ENCODE assay signal across 8 cellular contexts in the genomic region with DNA sequence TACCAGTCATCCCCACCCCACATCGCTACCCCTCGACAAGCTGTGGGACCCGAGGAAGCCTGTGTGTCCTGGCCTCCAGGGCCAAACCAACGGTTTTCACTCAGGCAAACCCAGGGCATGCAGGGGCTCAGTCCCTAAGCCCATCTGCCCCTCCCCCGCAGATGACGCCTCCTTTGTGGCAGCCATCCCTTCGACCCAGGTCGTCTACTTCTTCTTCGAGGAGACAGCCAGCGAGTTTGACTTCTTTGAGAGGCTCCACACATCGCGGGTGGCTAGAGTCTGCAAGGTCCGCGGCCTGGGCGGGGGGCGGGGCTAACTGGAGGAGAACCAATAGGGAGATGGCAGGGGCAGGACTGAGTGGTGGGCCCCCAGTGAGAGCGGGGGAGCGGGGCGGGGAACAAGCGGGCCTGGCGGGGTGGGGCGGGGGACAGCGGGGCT. TPM values are rescaled to one million over a fixed set of nuclear protein-coding genes. Genes with fewer than 3 reads are reported as not detected.
DNase-seq lines count a peak whose midpoint lies in the region; ATAC-seq, FAIRE-seq and TF ChIP-seq lines count a peak whose summit lies in the region.

No MANE protein-coding gene starts in this region.

- peak overlapping the region; percentile 52 for H3K4me3 ChIP-seq in lower lobe of right lung

- DNase-seq in LHCN-M2 (ENCODE audit: low read depth) (peak; percentile 65), lower lobe of right lung (peak; percentile 69), H4 (ENCODE audit: low spot score) (no peak), RCC 7860 (ENCODE audit: low spot score) (no peak)
- peak; percentile 90 for DNase-seq in activated CD4-positive, alpha-beta T cell treated with anti-CD3 and anti-CD28 coated beads for 48 hours
- DNase-seq in stimulated activated CD4-positive, alpha-beta T cell treated with anti-CD3 and anti-CD28 coated beads, Interleukin-4, amount 100 ng/mL, for 24 hours: peak; percentile 79

- ATAC-seq in lower lobe of right lung: peak; percentile 41 to 73
- ATAC-seq in GM19395 (IDR thresholded peaks at IDR 0.05; ENCODE audit: unreplicated experiment): no peak

- peaks cover 99% of the 10 kb centered on the region for H3K36me3 Mint-ChIP-seq in dendritic cell treated with granulocyte-macrophage colony-stimulating factor and Interleukin-4, amounts not matched to agents 40 ng/mL and 50 ng/mL, for 4 days (ENCODE audit: low read depth)

- peaks cover 89% of the 10 kb centered on the region for H3K4me1 Mint-ChIP-seq in dendritic cell treated with granulocyte-macrophage colony-stimulating factor and Interleukin-4, amounts not matched to agents 40 ng/mL and 50 ng/mL, for 4 days (ENCODE audit: low read depth)

- H3K27me3 ChIP-seq in lower lobe of right lung (ENCODE audit: low read depth): no peaks in the 10 kb centered on the region

- H3K27ac Mint-ChIP-seq in dendritic cell treated with granulocyte-macrophage colony-stimulating factor and Interleukin-4, amounts not matched to agents 40 ng/mL and 50 ng/mL, for 4 days: peak overlapping the region; percentile 91

- peak overlapping the region; percentile 53 for H3K27ac ChIP-seq in lower lobe of right lung

- H3K9me3 Mint-ChIP-seq in dendritic cell treated with granulocyte-macrophage colony-stimulating factor and Interleukin-4, amounts not matched to agents 40 ng/mL and 50 ng/mL, for 4 days: no peaks in the 10 kb centered on the region

- no peaks in the 10 kb centered on the region for H3K9me3 ChIP-seq in lower lobe of right lung

- FAIRE-seq in RCC 7860 (lab: Jason Lieb, UNC): no peak

- peaks cover 27% of the 10 kb centered on the region for H3K4me1 ChIP-seq in lower lobe of right lung

- no peak for TF ChIP-seq CTCF in lower lobe of right lung (IDR thresholded peaks at IDR 0.05)

- H3K4me3 Mint-ChIP-seq in dendritic cell treated with granulocyte-macrophage colony-stimulating factor and Interleukin-4, amounts not matched to agents 40 ng/mL and 50 ng/mL, for 4 days: peak overlapping the region; percentile 68

- intact Hi-C loops in dendritic cell treated with granulocyte-macrophage colony-stimulating factor and Interleukin-4, amounts not matched to agents 40 ng/mL and 50 ng/mL, for 4 days (cut with micrococcal nuclease): loop anchor here (1.0 kb wide), 1 partner anchor 9 kb away; no protein-coding TSS in a partner anchor
- intact Hi-C loops in lower lobe of right lung (cut with DNase I): no loop called here

- H3K27me3 Mint-ChIP-seq in dendritic cell treated with granulocyte-macrophage colony-stimulating factor and Interleukin-4, amounts not matched to agents 40 ng/mL and 50 ng/mL, for 4 days: no peaks in the 10 kb centered on the region

- no peaks in the 10 kb centered on the region for H3K36me3 ChIP-seq in lower lobe of right lung

RNA-seq across cellular contexts. Expression of a gene that starts 7.4 kb away (rescaled TPM):
- total RNA-seq in LHCN-M2 (2014; rRNA removed) (0.40 and 0.64 TPM in 2 replicates), lower lobe of right lung (28.9 TPM)
- 0.39 TPM for polyA plus RNA-seq in LHCN-M2 (2012)
- total RNA-seq in H4 (2014; rRNA removed; shearing (Covaris generic)): 0.15 TPM in 1 of 2 replicates, not detected in the other

RNA-seq across cellular contexts. Expression of a gene that starts 33.1 kb away (rescaled TPM):
- total RNA-seq in LHCN-M2 (2014; rRNA removed): 11.2 and 15.6 TPM in 2 replicates
- 14.4 TPM for polyA plus RNA-seq in LHCN-M2 (2012)
- 17.7 TPM for total RNA-seq in lower lobe of right lung
- 17.7 and 17.8 TPM in 2 replicates for total RNA-seq in H4 (2014; rRNA removed; shearing (Covaris generic))

RNA-seq across cellular contexts. Expression of a gene that starts 46.3 kb away (rescaled TPM):
- total RNA-seq in LHCN-M2 (2014; rRNA removed): 1,371 and 1,475 TPM in 2 replicates
- polyA plus RNA-seq in LHCN-M2 (2012): 1,211 TPM
- total RNA-seq in lower lobe of right lung: 235 TPM
- total RNA-seq in H4 (2014; rRNA removed; shearing (Covaris generic)): 257 and 363 TPM in 2 replicates

RNA-seq across cellular contexts. Expression of a gene that starts 52.0 kb away (rescaled TPM):
- 67.2 and 70.1 TPM in 2 replicates for total RNA-seq in LHCN-M2 (2014; rRNA removed)
- polyA plus RNA-seq in LHCN-M2 (2012): 48.3 TPM
- 45.3 TPM for total RNA-seq in lower lobe of right lung
- 68.2 and 79.0 TPM in 2 replicates for total RNA-seq in H4 (2014; rRNA removed; shearing (Covaris generic))

Comparison
In these comparisons a context has a peak if more than half of its experiments do, and no peak if none do; other contexts are left out.
1. DNase-seq: peak in LHCN-M2 (single experiment), activated CD4-positive, alpha-beta T cell treated with anti-CD3 and anti-CD28 coated beads for 48 hours (single experiment), lower lobe of right lung (single experiment) and stimulated activated CD4-positive, alpha-beta T cell treated with anti-CD3 and anti-CD28 coated beads, Interleukin-4, amount 100 ng/mL, for 24 hours (single experiment); none in H4 (single experiment) and RCC 7860 (single experiment).
2. RNA of a gene that starts 7.4 kb away (total RNA-seq): 28.9 TPM in lower lobe of right lung (single experiment); 0.40 to 0.64 TPM in LHCN-M2 and 0.15 TPM in H4; every median in the first group is over 10 times any median in the second.